Comparison of ENCODE assay signal across 2 cellular contexts in genomic region chr7:137832990-137833389, GRCh38. TPM values are rescaled to one million over a fixed set of nuclear protein-coding genes. Genes with fewer than 3 reads are reported as not detected.
"Had no signal": no experiment of that assay in that cellular context is flagged by ENCODE, and none has a peak within 500 bp of the region (broad histone marks: within the 10 kb centered on the region; RNA-seq: fewer than 3 reads in every experiment).

No MANE protein-coding gene starts in this region.

RNA-seq across cellular contexts. Expression of gene DGKI, which starts 13.8 kb away (rescaled TPM):
- polyA plus RNA-seq: immature natural killer cell; naive thymus-derived CD4-positive, alpha-beta T cell had no signal
